ENCODE assay signal across 14 cellular contexts in the genomic region with DNA sequence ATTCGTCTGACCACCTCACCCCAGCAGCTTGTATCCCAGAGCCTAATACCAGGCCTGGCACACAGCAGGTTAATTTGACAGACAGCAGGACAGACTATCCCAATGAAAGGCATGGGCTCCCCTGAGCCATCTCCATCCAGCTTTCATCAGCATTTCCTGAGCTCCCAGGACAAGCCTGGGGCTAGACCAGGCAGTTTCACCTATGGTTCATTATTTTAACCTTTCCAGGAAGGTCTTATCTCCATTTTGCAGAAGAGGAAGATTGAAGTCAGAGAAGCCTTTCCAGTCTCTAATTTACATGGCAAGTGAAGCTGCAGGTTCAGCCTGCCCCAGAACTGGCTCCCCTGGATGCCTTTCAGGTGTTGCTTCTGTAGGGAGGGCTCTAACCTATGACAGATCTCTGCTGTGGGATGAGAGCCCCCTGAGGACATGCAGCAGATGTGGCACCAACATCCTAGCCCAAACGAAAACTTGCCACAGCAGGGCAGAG. TPM values are rescaled to one million over a fixed set of nuclear protein-coding genes. Genes with fewer than 3 reads are reported as not detected.
DNase-seq lines count a peak whose midpoint lies in the region; ATAC-seq and TF ChIP-seq lines count a peak whose summit lies in the region.
"Had no signal": no experiment of that assay in that cellular context is flagged by ENCODE, and none has a peak within 500 bp of the region (broad histone marks: within the 10 kb centered on the region; RNA-seq: fewer than 3 reads in every experiment).

No MANE protein-coding gene starts in this region.

- TF ChIP-seq CTCF in colonic mucosa (IDR thresholded peaks at IDR 0.05) = no peak

- ATAC-seq in left ventricle myocardium superior (no peak), Right ventricle myocardium superior (ENCODE audit: poor library complexity) (no peak), HG03159 (IDR thresholded peaks at IDR 0.05; ENCODE audit: unreplicated experiment) (no peak), GM18870 (IDR thresholded peaks at IDR 0.05; ENCODE audit: unreplicated experiment) (no peak)

- H3K27me3 ChIP-seq in colonic mucosa (no peaks in the 10 kb centered on the region), muscle layer of colon (ENCODE audit: control insufficient read depth in 1 of 2, insufficient read depth in 2 of 2, low read length in 2 of 2) (no peaks in the 10 kb centered on the region)
- H3K27me3 ChIP-seq: uterus had no signal

- H3K4me1 ChIP-seq in colonic mucosa = peaks cover 36% of the 10 kb centered on the region
- peaks cover 87% of the 10 kb centered on the region for H3K4me1 ChIP-seq in muscle layer of colon (ENCODE audit: insufficient read depth, low read length)
- H3K4me1 ChIP-seq in urinary bladder (ENCODE audit: insufficient read depth) = peaks cover 2% of the 10 kb centered on the region

- intact Hi-C loops in left ventricle myocardium superior (cut with micrococcal nuclease) = no loop called here
- intact Hi-C loops in Right ventricle myocardium superior (cut with DNase I) = no loop called here
- intact Hi-C loops in colonic mucosa (cut with DNase I) = no loop called here

- H3K9ac ChIP-seq in colonic mucosa (ENCODE audit: low read depth in 2 of 2, low read length in 2 of 2) (peak overlapping the region in 1 of 2 donors; percentile 12), muscle layer of colon (ENCODE audit: low read length) (no peak overlapping the region)

- H3K36me3 ChIP-seq in colonic mucosa (no peaks in the 10 kb centered on the region), muscle layer of colon (ENCODE audit: insufficient read depth, low read length) (no peaks in the 10 kb centered on the region), urinary bladder (ENCODE audit: insufficient read depth) (no peaks in the 10 kb centered on the region)
- H3K36me3 ChIP-seq: uterus had no signal

- DNase-seq in left ventricle myocardium superior (peak; percentile 9), Right ventricle myocardium superior (no peak), colonic mucosa (no peak)
- no peak for DNase-seq in stimulated activated CD4-positive, alpha-beta T cell treated with anti-CD3 and anti-CD28 coated beads, Interleukin-12 subunit alpha, Interleukin-12 subunit beta, amount 100 ng/mL, for 4 hours
- DNase-seq: activated CD8-positive, alpha-beta memory T cell treated with anti-CD3 and anti-CD28 coated beads, Interleukin-2, amount 50 U/mL, for 48 hours; Karpas-422; kidney glomerular epithelial cell; NCI-H1694; SHP77; uterus had no signal

- H3K4me3 ChIP-seq in colonic mucosa (no peak overlapping the region), muscle layer of colon (ENCODE audit: low read depth in 1 of 2, low read length in 2 of 2) (no peak overlapping the region), urinary bladder (ENCODE audit: low read depth, low read length) (no peak overlapping the region)
- H3K4me3 ChIP-seq: uterus had no signal

- peak overlapping the region; percentile 33 for H3K27ac ChIP-seq in colonic mucosa
- peak overlapping the region; percentile 93 for H3K27ac ChIP-seq in muscle layer of colon (ENCODE audit: low read depth, low read length)
- H3K27ac ChIP-seq in urinary bladder (ENCODE audit: low read depth) = peak overlapping the region; percentile 40

- WGBS in urinary bladder = 77% methylated on average over 2 of the region's 2 CpGs

- no peaks in the 10 kb centered on the region for H3K9me3 ChIP-seq in colonic mucosa
- H3K9me3 ChIP-seq in muscle layer of colon (ENCODE audit: low read length) = no peaks in the 10 kb centered on the region
- H3K9me3 ChIP-seq: uterus had no signal

RNA-seq across cellular contexts. Expression of a gene that starts 17.0 kb away (rescaled TPM):
- total RNA-seq in left ventricle myocardium superior = 26.5 TPM
- total RNA-seq in Right ventricle myocardium superior = 24.6 TPM
- total RNA-seq in colonic mucosa = 10 to 100 TPM; 70.3 to 73.4 TPM
- total RNA-seq in urinary bladder = 34.5 TPM
- 31.4 TPM for polyA plus RNA-seq in urinary bladder

Comparison
In these comparisons a context has a peak if more than half of its experiments do, and no peak if none do; other contexts are left out.
1. H3K27ac ChIP-seq: peak in every context shown above with its lines; median percentile 93 in muscle layer of colon; 40 in urinary bladder; 33 in colonic mucosa.